In genomic region chrX:13387656-13388421, GRCh38 we compare ENCODE assay signal across 10 cellular contexts.
DNase-seq lines count a peak whose midpoint lies in the region; ATAC-seq, FAIRE-seq and TF ChIP-seq lines count a peak whose summit lies in the region.
"Had no signal": no experiment of that assay in that cellular context is flagged by ENCODE, and none has a peak within 500 bp of the region (broad histone marks: within the 10 kb centered on the region; RNA-seq: fewer than 3 reads in every experiment).

No MANE protein-coding gene starts in this region.

- H3K27me3 Mint-ChIP-seq in astrocyte (ENCODE audit: low read depth, unreplicated experiment) (no peaks in the 10 kb centered on the region), neural progenitor cell (ENCODE audit: insufficient read depth, low read depth) (peaks cover 2% of the 10 kb centered on the region)

- intact Hi-C loops in kidney (cut with DNase I), result no loop called here
- intact Hi-C loops in head of caudate nucleus (cut with DNase I), result no loop called here

- H3K27ac Mint-ChIP-seq in astrocyte (ENCODE audit: unreplicated experiment) (peak overlapping the region; percentile 69), neural progenitor cell (peak overlapping the region; percentile 87)

- TF ChIP-seq CTCF in astrocyte (IDR thresholded peaks at IDR 0.05; ENCODE audit: insufficient read depth, low read depth, low read length) (no peak), neural progenitor cell (IDR thresholded peaks at IDR 0.05) (no peak), kidney (IDR thresholded peaks at IDR 0.05; ENCODE audit: borderline replicate concordance, extremely low read depth, insufficient read depth) (no peak)

- H3K36me3 Mint-ChIP-seq in astrocyte (ENCODE audit: low read depth, unreplicated experiment) (no peaks in the 10 kb centered on the region), neural progenitor cell (no peaks in the 10 kb centered on the region)

- no peak overlapping the region for H3K4me2 ChIP-seq in astrocyte (ENCODE audit: low read length)
- H3K4me2 ChIP-seq in neural progenitor cell, result no peak overlapping the region

- ATAC-seq in GM18858 (IDR thresholded peaks at IDR 0.05; ENCODE audit: unreplicated experiment) (peak; percentile 37), HG03460 (IDR thresholded peaks at IDR 0.05; ENCODE audit: unreplicated experiment) (no peak)

- H3K9ac ChIP-seq in astrocyte (ENCODE audit: low read length) (no peak overlapping the region), neural progenitor cell (no peak overlapping the region), kidney (ENCODE audit: low read length in 2 of 2) (no peak overlapping the region)

- H3K4me1 Mint-ChIP-seq in astrocyte (ENCODE audit: low read depth, unreplicated experiment), result peaks cover 16% of the 10 kb centered on the region
- peaks cover 46% of the 10 kb centered on the region for H3K4me1 Mint-ChIP-seq in neural progenitor cell

- H3K4me1 ChIP-seq in astrocyte (ENCODE audit: insufficient read depth, low read length) (peaks cover 6% of the 10 kb centered on the region), neural progenitor cell (peaks cover 31% of the 10 kb centered on the region), kidney (ENCODE audit: control insufficient read depth in 1 of 2, insufficient read depth in 1 of 2, low read depth in 1 of 2, low read length in 2 of 2) (no peaks in the 10 kb centered on the region)

- H3K4me3 Mint-ChIP-seq in astrocyte (ENCODE audit: unreplicated experiment) (no peak overlapping the region), neural progenitor cell (no peak overlapping the region)

- no peaks in the 10 kb centered on the region for H3K36me3 ChIP-seq in MG63
- no peaks in the 10 kb centered on the region for H3K36me3 ChIP-seq in astrocyte (ENCODE audit: insufficient read depth, low read length)
- no peaks in the 10 kb centered on the region for H3K36me3 ChIP-seq in neural progenitor cell
- no peaks in the 10 kb centered on the region for H3K36me3 ChIP-seq in kidney (ENCODE audit: control insufficient read depth in 1 of 2, insufficient read depth in 2 of 2, low read length in 2 of 2)

- H4K20me1 ChIP-seq in astrocyte (ENCODE audit: insufficient read depth, low read length) (no peaks in the 10 kb centered on the region), neural progenitor cell (ENCODE audit: low read depth) (no peaks in the 10 kb centered on the region)

- no peaks in the 10 kb centered on the region for H3K9me3 ChIP-seq in MG63
- H3K9me3 ChIP-seq in astrocyte (ENCODE audit: insufficient read depth, low read depth, low read length), result no peaks in the 10 kb centered on the region
- H3K9me3 ChIP-seq in neural progenitor cell (ENCODE audit: low read depth), result no peaks in the 10 kb centered on the region
- no peaks in the 10 kb centered on the region for H3K9me3 ChIP-seq in kidney (ENCODE audit: control insufficient read depth in 1 of 2, low read length in 2 of 2)

- FAIRE-seq in astrocyte (lab: Jason Lieb, UNC) (peak; percentile 99), kidney (lab: Jason Lieb, UNC) (no peak)

- DNase-seq in MG63 (peak; percentile 88), astrocyte (ENCODE audit: low read depth) (peak; percentile 76), neural progenitor cell (ENCODE audit: low spot score) (no peak), kidney (no peak), C1 segment of cervical spinal cord (lab: John Stamatoyannopoulos, UW) (no peak), head of caudate nucleus (no peak)
- DNase-seq: NCI-H1105 treated with DMSO at 0.1 percent for 48 hours had no signal

- H3K4me3 ChIP-seq in MG63 (no peak overlapping the region), astrocyte (ENCODE audit: insufficient read depth, low read depth, low read length) (no peak overlapping the region), neural progenitor cell (no peak overlapping the region), kidney (ENCODE audit: low read length in 2 of 2) (no peak overlapping the region)
- H3K4me3 ChIP-seq: SK-N-MC had no signal

- H3K27me3 ChIP-seq in MG63, result no peaks in the 10 kb centered on the region
- no peaks in the 10 kb centered on the region for H3K27me3 ChIP-seq in astrocyte (ENCODE audit: insufficient read depth, low read length)
- no peaks in the 10 kb centered on the region for H3K27me3 ChIP-seq in neural progenitor cell

- H2AFZ ChIP-seq in astrocyte (ENCODE audit: low read depth, low read length) (no peak overlapping the region), neural progenitor cell (replicated peaks) (no peak overlapping the region)

- H3K9me3 Mint-ChIP-seq in astrocyte (ENCODE audit: unreplicated experiment) (peaks cover 3% of the 10 kb centered on the region), neural progenitor cell (peaks cover 19% of the 10 kb centered on the region)

- H3F3A ChIP-seq in neural progenitor cell (ENCODE audit: low read depth), result peaks cover 13% of the 10 kb centered on the region

- H3K79me2 ChIP-seq in astrocyte (ENCODE audit: insufficient read depth, low read length), result no peaks in the 10 kb centered on the region
- no peaks in the 10 kb centered on the region for H3K79me2 ChIP-seq in neural progenitor cell (ENCODE audit: low read depth)

- peak overlapping the region; percentile 25 for H3K27ac ChIP-seq in astrocyte (ENCODE audit: low read depth, low read length)
- no peak overlapping the region for H3K27ac ChIP-seq in neural progenitor cell
- no peak overlapping the region for H3K27ac ChIP-seq in kidney (ENCODE audit: low read depth in 2 of 2, low read length in 2 of 2)
- H3K27ac ChIP-seq: SK-N-MC had no signal

Comparison
In these comparisons a context has a peak if more than half of its experiments do, and no peak if none do; other contexts are left out.
1. DNase-seq: peak in MG63 (single experiment) and astrocyte (single experiment); none in neural progenitor cell (single experiment), kidney (single experiment), C1 segment of cervical spinal cord (0 of 14) and head of caudate nucleus (0 of 42).